ENCODE assay signal across 25 cellular contexts in genomic region chr5:116475232-116475828, GRCh38.
DNase-seq lines count a peak whose midpoint lies in the region; ATAC-seq, FAIRE-seq and TF ChIP-seq lines count a peak whose summit lies in the region.
"Had no signal": no experiment of that assay in that cellular context is flagged by ENCODE, and none has a peak within 500 bp of the region (broad histone marks: within the 10 kb centered on the region; RNA-seq: fewer than 3 reads in every experiment).

No MANE protein-coding gene starts in this region.

- H4K20me1 ChIP-seq in GM12878 (ENCODE audit: control insufficient read depth, insufficient read depth) = no peaks in the 10 kb centered on the region

- in situ Hi-C loops in GM12878 (cut with MboI) = no loop called here

- RAD21 ChIA-PET in GM12878 (lab: Charles Lee; ENCODE audit: unreplicated experiment) = interaction anchor here (1.6 kb wide), 2 partner anchors 24 to 117 kb away, joined by 3 to 4 read pairs; no protein-coding TSS in a partner anchor

- H3K9ac ChIP-seq in GM12878 (ENCODE audit: control insufficient read depth, insufficient read depth, low read length) = no peak overlapping the region

- H3K4me3 Mint-ChIP-seq in activated T-helper 2 cell treated with anti-CD3 and anti-CD28 coated beads, Interferon-gamma antibody, Interleukin-2, Interleukin-4, amounts not matched to agents 10 μg/mL and 5 μg/mL and 100 μg/mL, durations not matched to agents 14 hours and 24 hours and 36 hours (ENCODE audit: low read depth) = no peak overlapping the region
- H3K4me3 Mint-ChIP-seq: activated B cell treated with CpG ODN at 0.5 μM for 24 hours; activated CD8-positive, alpha-beta T cell treated with anti-CD3 and anti-CD28 coated beads for 36 hours; activated naive CD8-positive, alpha-beta T cell; activated T-cell treated with anti-CD3 and anti-CD28 coated beads, Interleukin-2, amount 50 U/mL, for 24 hours; CD4-positive, alpha-beta T cell; memory B cell; naive B cell had no signal

- CTCF ChIA-PET in GM12878 (lab: Yijun Ruan, JAX) = interaction anchor here (1.0 to 3.1 kb wide), 4 partner anchors 10 to 339 kb away, joined by 4 to 11 read pairs (median 5); no protein-coding TSS in a partner anchor

- TF ChIP-seq CTCF in GM12878 (IDR thresholded peaks at IDR 0.05 in 2 of 3, conservative IDR thresholded peaks at IDR 0.05 in 1 of 3; ENCODE audit: control insufficient read depth in 2 of 3, extremely low read depth in 1 of 3, insufficient read depth in 1 of 3, low read depth in 3 of 3, low read length in 3 of 3) = no peak

- POLR2A ChIA-PET in GM12878 (lab: Charles Lee) = interaction anchor here (0.8 kb wide), 1 partner anchor 23 kb away, joined by 3 read pairs; no protein-coding TSS in a partner anchor

- H3K9me3 Mint-ChIP-seq in activated T-helper 2 cell treated with anti-CD3 and anti-CD28 coated beads, Interferon-gamma antibody, Interleukin-2, Interleukin-4, amounts not matched to agents 10 μg/mL and 5 μg/mL and 100 μg/mL, durations not matched to agents 14 hours and 24 hours and 36 hours = peaks cover 14% of the 10 kb centered on the region

- no peaks in the 10 kb centered on the region for H3K4me1 Mint-ChIP-seq in activated T-helper 2 cell treated with anti-CD3 and anti-CD28 coated beads, Interferon-gamma antibody, Interleukin-2, Interleukin-4, amounts not matched to agents 10 μg/mL and 5 μg/mL and 100 μg/mL, durations not matched to agents 14 hours and 24 hours and 36 hours (ENCODE audit: low read depth)
- H3K4me1 Mint-ChIP-seq: activated B cell treated with CpG ODN at 0.5 μM for 24 hours, memory B cell, naive B cell had no signal

- H3K27ac ChIP-seq in GM12878 (ENCODE audit: control insufficient read depth, insufficient read depth) = no peak overlapping the region
- H3K27ac ChIP-seq: colonic mucosa, SJCRH30 had no signal

- TF ChIP-seq POLR2A in GM12878 (IDR thresholded peaks at IDR 0.05; ENCODE audit: low read depth, low read length) = no peak

- no peak overlapping the region for H3K4me2 ChIP-seq in GM12878 (ENCODE audit: control insufficient read depth, insufficient read depth)

- DNase-seq in GM12878 (ENCODE audit: low read depth, low spot score) (no peak), UCSD-AML1 (lab: John Stamatoyannopoulos, UW; ENCODE audit: unreplicated experiment) (no peak), H7 (no peak), sciatic nerve (ENCODE audit: low spot score) (no peak)
- DNase-seq in activated T-helper 2 cell treated with anti-CD3 and anti-CD28 coated beads, Interferon-gamma antibody, Interleukin-2, Interleukin-4, amounts not matched to agents 10 μg/mL and 5 μg/mL and 100 μg/mL, durations not matched to agents 14 hours and 24 hours and 36 hours (ENCODE audit: low spot score) = no peak
- DNase-seq: activated B cell treated with CpG ODN at 0.5 μM for 24 hours; activated CD8-positive, alpha-beta T cell treated with anti-CD3 and anti-CD28 coated beads for 36 hours; activated T-cell treated with anti-CD3 and anti-CD28 coated beads, Interleukin-2, amount 50 U/mL, for 24 hours; CD4-positive, alpha-beta T cell; colonic mucosa; DMS79 treated with DMSO at 0.1 percent for 48 hours; kidney glomerular epithelial cell; naive B cell; NCI-H1105; NCI-H2107; NCI-H524; PC-3; SJCRH30; stimulated activated CD4-positive, alpha-beta T cell treated with anti-CD3 and anti-CD28 coated beads, Interleukin-2, amount 100 ng/mL, for 24 hours had no signal

- TF ChIP-seq RAD21 in GM12878 (IDR thresholded peaks at IDR 0.05; ENCODE audit: insufficient read depth, low read depth, low read length) = no peak

- H3K4me3 ChIP-seq in GM12878 = no peak overlapping the region
- no peak overlapping the region for H3K4me3 ChIP-seq in H7 (ENCODE audit: insufficient read depth, low read depth, low read length)
- H3K4me3 ChIP-seq: colonic mucosa, SJCRH30 had no signal

- H2AFZ ChIP-seq in GM12878 (ENCODE audit: control insufficient read depth, low read depth, low read length) = no peak overlapping the region

- no peak for FAIRE-seq in GM12878 (lab: Jason Lieb, UNC)

- BruUV-seq in GM12878 (replicated peaks; lab: Mats Ljungman, UMichigan) = no TSS peak

- SMC1A ChIA-PET in GM12878 (lab: Charles Lee; ENCODE audit: uncharacterized antibody, unreplicated experiment) = interaction anchor here (0.8 to 2.0 kb wide), 10 partner anchors 10 to 554 kb away, joined by 3 to 7 read pairs (median 4); no protein-coding TSS in a partner anchor

- no peaks in the 10 kb centered on the region for H3K27me3 Mint-ChIP-seq in activated T-helper 2 cell treated with anti-CD3 and anti-CD28 coated beads, Interferon-gamma antibody, Interleukin-2, Interleukin-4, amounts not matched to agents 10 μg/mL and 5 μg/mL and 100 μg/mL, durations not matched to agents 14 hours and 24 hours and 36 hours (ENCODE audit: low read depth)
- H3K27me3 Mint-ChIP-seq: activated B cell treated with CpG ODN at 0.5 μM for 24 hours; activated CD8-positive, alpha-beta T cell treated with anti-CD3 and anti-CD28 coated beads for 36 hours; activated naive CD8-positive, alpha-beta T cell; activated T-cell treated with anti-CD3 and anti-CD28 coated beads, Interleukin-2, amount 50 U/mL, for 24 hours; CD4-positive, alpha-beta T cell; memory B cell; naive B cell had no signal

- WGBS in GM12878 (ENCODE audit: insufficient coverage, insufficient replicate concordance, low lambda C conversion rate, missing lambda C conversion rate) = 58% methylated on average over 6 of the region's 6 CpGs

- H3K36me3 ChIP-seq in GM12878 (ENCODE audit: control insufficient read depth in 2 of 2, insufficient read depth in 2 of 2, low read length in 1 of 2) (peaks cover 0 to 3% of the 10 kb centered on the region in 2 experiments; a peak in 2 of 4 replicates), H7 (replicated peaks; ENCODE audit: control insufficient read depth, insufficient read depth, low read length) (peaks cover 69% of the 10 kb centered on the region)

- no peaks in the 10 kb centered on the region for H3K79me2 ChIP-seq in GM12878 (ENCODE audit: control insufficient read depth, insufficient read depth, low read length)

- no peak overlapping the region for H3K27ac Mint-ChIP-seq in activated T-helper 2 cell treated with anti-CD3 and anti-CD28 coated beads, Interferon-gamma antibody, Interleukin-2, Interleukin-4, amounts not matched to agents 10 μg/mL and 5 μg/mL and 100 μg/mL, durations not matched to agents 14 hours and 24 hours and 36 hours
- H3K27ac Mint-ChIP-seq: activated B cell treated with CpG ODN at 0.5 μM for 24 hours; activated CD8-positive, alpha-beta T cell treated with anti-CD3 and anti-CD28 coated beads for 36 hours; activated naive CD8-positive, alpha-beta T cell; activated T-cell treated with anti-CD3 and anti-CD28 coated beads, Interleukin-2, amount 50 U/mL, for 24 hours; CD4-positive, alpha-beta T cell; memory B cell had no signal

- ATAC-seq in GM18502 (IDR thresholded peaks at IDR 0.05; ENCODE audit: poor library complexity, unreplicated experiment) (peak; percentile 87), GM21360 (IDR thresholded peaks at IDR 0.05; ENCODE audit: unreplicated experiment) (peak; percentile 81), HG03039 (IDR thresholded peaks at IDR 0.05; ENCODE audit: unreplicated experiment) (peak; percentile 78), GM12878 (peak; percentile 80), sciatic nerve (no peak)
- ATAC-seq: activated CD8-positive, alpha-beta T cell treated with anti-CD3 and anti-CD28 coated beads for 36 hours; HCT116; PC-3 had no signal

- H3K27me3 ChIP-seq in GM12878 (replicated peaks in 1 of 2; ENCODE audit: control insufficient read depth in 2 of 2, insufficient read depth in 2 of 2, low read length in 1 of 2) = no peaks in the 10 kb centered on the region
- no peaks in the 10 kb centered on the region for H3K27me3 ChIP-seq in H7 (ENCODE audit: control insufficient read depth, insufficient read depth, low read length)
- H3K27me3 ChIP-seq: colonic mucosa, SJCRH30 had no signal

- H3K36me3 Mint-ChIP-seq in activated T-helper 2 cell treated with anti-CD3 and anti-CD28 coated beads, Interferon-gamma antibody, Interleukin-2, Interleukin-4, amounts not matched to agents 10 μg/mL and 5 μg/mL and 100 μg/mL, durations not matched to agents 14 hours and 24 hours and 36 hours (ENCODE audit: low read depth) = no peaks in the 10 kb centered on the region

- intact Hi-C loops in GM12878 (cut with micrococcal nuclease; ENCODE audit: unreplicated experiment) = no loop called here
- intact Hi-C loops in sciatic nerve (cut with DNase I) = no loop called here
- intact Hi-C loops in activated T-helper 2 cell treated with anti-CD3 and anti-CD28 coated beads, Interferon-gamma antibody, Interleukin-2, Interleukin-4, amounts not matched to agents 10 μg/mL and 5 μg/mL and 100 μg/mL, durations not matched to agents 14 hours and 24 hours and 36 hours (cut with micrococcal nuclease) = no loop called here

- TF ChIP-seq EP300 in GM12878 (IDR thresholded peaks at IDR 0.05; ENCODE audit: borderline replicate concordance in 1 of 2, control insufficient read depth in 1 of 2, low read depth in 2 of 2, low read length in 2 of 2) = no peak

- peaks cover 13% of the 10 kb centered on the region; the same call in 2 of the 3 replicates for H3K9me3 ChIP-seq in GM12878 (replicated peaks; ENCODE audit: control insufficient read depth, insufficient read depth, low read length)
- H3K9me3 ChIP-seq: colonic mucosa had no signal

- no peaks in the 10 kb centered on the region; the same call in 1 of the 2 replicates for H3K4me1 ChIP-seq in GM12878 (ENCODE audit: control insufficient read depth, insufficient read depth, low read length)
- H3K4me1 ChIP-seq: colonic mucosa had no signal

TF ChIP-seq in GM12878, 131 proteins besides CTCF, POLR2A, EP300 and RAD21:
- TF ChIP-seq NFXL1 (IDR thresholded peaks at IDR 0.05; ENCODE audit: borderline replicate concordance) (no peak), FOS (IDR thresholded peaks at IDR 0.05; ENCODE audit: borderline replicate concordance, extremely low read depth, insufficient read length) (no peak), MEF2A (IDR thresholded peaks at IDR 0.05; ENCODE audit: insufficient read depth, low read depth, low read length) (0 out of 2 replicates have a peak, but pooled peaks have one; percentile 15), JUNB (IDR thresholded peaks at IDR 0.05) (peak; percentile 68; the same call in 1 of the 2 replicates), BHLHE40 (IDR thresholded peaks at IDR 0.05; ENCODE audit: borderline replicate concordance in 1 of 2, low read depth in 2 of 2, low read length in 1 of 2) (peak; percentile 22 to 41; a peak in 1 of 4 replicates)
- TF ChIP-seq, protein P1, sequence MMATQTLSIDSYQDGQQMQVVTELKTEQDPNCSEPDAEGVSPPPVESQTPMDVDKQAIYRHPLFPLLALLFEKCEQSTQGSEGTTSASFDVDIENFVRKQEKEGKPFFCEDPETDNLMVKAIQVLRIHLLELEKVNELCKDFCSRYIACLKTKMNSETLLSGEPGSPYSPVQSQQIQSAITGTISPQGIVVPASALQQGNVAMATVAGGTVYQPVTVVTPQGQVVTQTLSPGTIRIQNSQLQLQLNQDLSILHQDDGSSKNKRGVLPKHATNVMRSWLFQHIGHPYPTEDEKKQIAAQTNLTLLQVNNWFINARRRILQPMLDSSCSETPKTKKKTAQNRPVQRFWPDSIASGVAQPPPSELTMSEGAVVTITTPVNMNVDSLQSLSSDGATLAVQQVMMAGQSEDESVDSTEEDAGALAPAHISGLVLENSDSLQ (IDR thresholded peaks at IDR 0.05) = peak; percentile 74; the same call in 1 of the 2 replicates
